Comparison of ENCODE assay signal across 9 cellular contexts in genomic region chr4:189124149-189124758, GRCh38.
DNase-seq lines count a peak whose midpoint lies in the region; ATAC-seq and TF ChIP-seq lines count a peak whose summit lies in the region.
"Had no signal": no experiment of that assay in that cellular context is flagged by ENCODE, and none has a peak within 500 bp of the region (broad histone marks: within the 10 kb centered on the region; RNA-seq: fewer than 3 reads in every experiment).

No MANE protein-coding gene starts in this region.

- peak; percentile 68 for ATAC-seq in left lobe of liver
- ATAC-seq in HG02973 (IDR thresholded peaks at IDR 0.05; ENCODE audit: unreplicated experiment), result no peak
- no peak for ATAC-seq in GM21528 (IDR thresholded peaks at IDR 0.05; ENCODE audit: low FRiP score, unreplicated experiment)
- no peak for ATAC-seq in GM19452 (IDR thresholded peaks at IDR 0.05; ENCODE audit: unreplicated experiment)
- ATAC-seq: GM12878 had no signal

- H3K4me3 ChIP-seq in AG04449 (ENCODE audit: low read depth, low read length) (no peak overlapping the region), astrocyte of the cerebellum (ENCODE audit: low read depth, low read length) (no peak overlapping the region)
- H3K4me3 ChIP-seq in Jurkat, Clone E6-1 (ENCODE audit: low read length), result no peak overlapping the region
- H3K4me3 ChIP-seq: GM12878 had no signal

- POLR2A ChIA-PET in AG04449 (lab: Yijun Ruan, JAX), result no interaction called here

- TF ChIP-seq CTCF in AG04449 (IDR thresholded peaks at IDR 0.05; ENCODE audit: insufficient read depth, low read length, missing control alignments) (peak; percentile 73), astrocyte of the cerebellum (IDR thresholded peaks at IDR 0.05; ENCODE audit: low read depth, low read length, missing control alignments) (peak; percentile 64)

- CTCF ChIA-PET in AG04449 (lab: Yijun Ruan, JAX), result interaction anchor here (0.6 to 2.3 kb wide), 28 partner anchors 9 to 1999 kb away, joined by 3 to 17 read pairs (median 4); no protein-coding TSS in a partner anchor

- in situ Hi-C loops in astrocyte of the cerebellum (cut with HindIII; ENCODE audit: low sequenced_read_pairs), result no loop called here

- no peak for DNase-seq in AG04449 (ENCODE audit: low read depth, low spot score)
- peak; percentile 3 for DNase-seq in Jurkat, Clone E6-1 (ENCODE audit: low read depth, low spot score)
- peak; percentile 19 for DNase-seq in astrocyte of the cerebellum (ENCODE audit: low read depth)
- DNase-seq in left lobe of liver (ENCODE audit: low spot score), result no peak
- DNase-seq in stimulated activated CD4-positive, alpha-beta T cell treated with anti-CD3 and anti-CD28 coated beads, Interleukin-15, amount 100 ng/mL, for 24 hours, result no peak

Comparison
In these comparisons a context has a peak if more than half of its experiments do, and no peak if none do; other contexts are left out.
1. DNase-seq: peak in Jurkat, Clone E6-1 (single experiment) and astrocyte of the cerebellum (single experiment); none in AG04449 (single experiment), left lobe of liver (single experiment) and stimulated activated CD4-positive, alpha-beta T cell treated with anti-CD3 and anti-CD28 coated beads, Interleukin-15, amount 100 ng/mL, for 24 hours (single experiment).